Comparison of ENCODE assay signal across 19 cellular contexts in the genomic region with DNA sequence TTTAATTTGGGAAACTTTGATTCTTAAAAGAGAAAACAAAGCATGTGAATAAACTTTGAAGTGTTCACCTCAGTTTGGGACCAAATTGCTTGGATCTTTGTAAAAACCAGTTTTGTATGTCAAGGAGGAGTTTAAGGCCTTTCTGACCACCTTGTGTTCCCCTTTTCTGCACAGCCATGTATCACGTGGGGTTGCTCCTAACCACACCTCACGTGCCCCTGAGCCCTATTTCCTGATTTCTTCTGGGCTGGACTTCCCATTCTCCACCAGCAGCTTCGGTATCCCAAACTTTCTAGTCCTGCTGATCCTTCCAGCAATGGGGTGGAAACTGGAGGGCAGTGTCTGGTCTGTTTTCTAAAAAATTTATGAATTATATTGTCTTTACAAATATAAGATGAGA.
A peak's percentile ranks its signal among the peaks of the same experiment; 100 is the strongest.
DNase-seq lines count a peak whose midpoint lies in the region; ATAC-seq lines count a peak whose summit lies in the region.
"Had no signal": no experiment of that assay in that cellular context is flagged by ENCODE, and none has a peak within 500 bp of the region (broad histone marks: within the 10 kb centered on the region; RNA-seq: fewer than 3 reads in every experiment).

No MANE protein-coding gene starts in this region.

- H3K9me3 Mint-ChIP-seq in memory B cell = no peaks in the 10 kb centered on the region

- H3K4me3 Mint-ChIP-seq in memory B cell = no peak overlapping the region
- H3K4me3 Mint-ChIP-seq: CD4-positive, alpha-beta T cell had no signal

- DNase-seq in GF-D8 (lab: John Stamatoyannopoulos, UW) (peak; percentile 51), MV-4-11 (lab: John Stamatoyannopoulos, UW) (peak; percentile 77), SKM-1 treated with dmso at 0.1 percent for 144 hours (lab: John Stamatoyannopoulos, UW; ENCODE audit: unreplicated experiment) (peak; percentile 61), memory B cell (ENCODE audit: low spot score in 2 of 2) (no peak), NCI-H446 treated with DMSO at 0.1 percent for 48 hours (lab: John Stamatoyannopoulos, UW) (no peak), retina (no peak), T-helper 9 cell (no peak)
- DNase-seq: Calu3; CD4-positive, alpha-beta T cell; DMS79; GOT3; MG63; NCI-H1436; NCI-H2029 treated with DMSO at 0.1 percent for 48 hours; NCI-H226; NCI-H526 treated with DMSO at 0.1 percent for 48 hours; RPMI8226; SJCRH30 had no signal

- peaks cover 6% of the 10 kb centered on the region for H3K36me3 Mint-ChIP-seq in memory B cell

- peaks cover 10% of the 10 kb centered on the region for H3K4me1 Mint-ChIP-seq in memory B cell

- no peak overlapping the region for H3K27ac Mint-ChIP-seq in memory B cell
- H3K27ac Mint-ChIP-seq: CD4-positive, alpha-beta T cell had no signal

- H3K27me3 Mint-ChIP-seq in memory B cell = peaks cover 2% of the 10 kb centered on the region
- H3K27me3 Mint-ChIP-seq: CD4-positive, alpha-beta T cell had no signal

- ATAC-seq in memory B cell (ENCODE audit: low read depth) (peak; percentile 51), GM19463 (IDR thresholded peaks at IDR 0.05; ENCODE audit: unreplicated experiment) (no peak)

Comparison
In these comparisons a context has a peak if more than half of its experiments do, and no peak if none do; other contexts are left out.
1. DNase-seq: peak in GF-D8 (single experiment), MV-4-11 (single experiment) and SKM-1 treated with dmso at 0.1 percent for 144 hours (single experiment); none in memory B cell (0 of 2), NCI-H446 treated with DMSO at 0.1 percent for 48 hours (single experiment), retina (single experiment) and T-helper 9 cell (single experiment).